ENCODE assay signal across 21 cellular contexts in genomic region chr5:8033261-8033660, GRCh38.
"Had no signal": no experiment of that assay in that cellular context is flagged by ENCODE, and none has a peak within 500 bp of the region (broad histone marks: within the 10 kb centered on the region; RNA-seq: fewer than 3 reads in every experiment).

No MANE protein-coding gene starts in this region.

- DNase-seq: activated B cell treated with CpG ODN at 0.5 μM for 24 hours; activated CD4-positive, alpha-beta T cell treated with anti-CD3 and anti-CD28 coated beads for 1 hour; activated CD4-positive, alpha-beta T cell treated with anti-CD3 and anti-CD28 coated beads, Interleukin-2, amount 10 ng/mL, durations not matched to agents 24 days and 14 days; activated CD4-positive, alpha-beta T cell treated with anti-CD3 and anti-CD28 coated beads, Interleukin-2, amount 50 U/mL, for 48 hours; activated CD8-positive, alpha-beta memory T cell treated with anti-CD3 and anti-CD28 coated beads for 24 hours; activated gamma-delta T cell; activated naive CD4-positive, alpha-beta T cell treated with anti-CD3 and anti-CD28 coated beads for 36 hours; activated T-cell treated with anti-CD3 and anti-CD28 coated beads, Interleukin-2, amount 50 U/mL, for 4 hours; amygdala; Kasumi-1; KBM-7; NCI-H1105 treated with DMSO at 0.1 percent for 48 hours; NCI-H187 treated with DMSO at 0.1 percent for 48 hours; NCI-H2081 treated with DMSO at 0.1 percent for 48 hours; NCI-H510A treated with DMSO at 0.1 percent for 48 hours; NCI-H82; SIG-M5; T-helper 17 cell; T-helper 9 cell had no signal

- H3K27me3 ChIP-seq: cardiac muscle cell had no signal

- ATAC-seq: activated T-cell treated with anti-CD3 and anti-CD28 coated beads, Interleukin-2, amount 50 U/mL, for 4 hours; activated T-helper 17 cell treated with anti-CD3 and anti-CD28 coated beads, Interleukin-2, amount 50 U/mL, for 72 hours; T-helper 17 cell had no signal

- H3K4me3 ChIP-seq: cardiac muscle cell had no signal

- H3K36me3 ChIP-seq: cardiac muscle cell had no signal

- H3K27ac ChIP-seq: cardiac muscle cell had no signal
